In the genomic region with DNA sequence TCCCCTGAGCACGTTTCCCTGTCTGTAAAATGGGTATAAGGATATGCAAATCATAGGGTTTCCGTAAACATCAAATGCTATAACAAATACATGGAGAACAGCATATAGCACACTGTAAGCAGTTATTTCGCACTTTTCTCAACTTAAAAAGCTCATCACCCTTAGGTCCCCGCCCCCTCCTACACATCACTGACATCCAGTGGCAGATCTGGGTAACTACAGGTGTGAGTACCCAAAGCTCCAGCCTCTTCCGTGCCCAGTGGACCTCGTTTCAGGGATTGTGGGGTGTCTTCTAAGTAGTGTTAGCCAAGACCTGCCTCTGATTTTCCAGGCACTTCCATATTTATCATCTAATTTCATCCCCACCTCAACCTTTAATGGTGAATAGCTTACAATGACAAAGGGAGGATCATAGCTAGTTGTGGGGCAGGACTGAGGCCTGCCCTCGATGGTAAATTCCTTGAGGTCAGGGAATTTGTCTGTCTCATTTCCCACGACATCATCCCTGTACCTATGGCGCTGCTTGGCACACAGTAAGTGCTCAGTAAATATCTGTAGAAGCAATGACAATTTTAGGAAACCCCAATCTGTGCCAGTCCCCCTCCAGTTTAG, we compare ENCODE assay signal across 8 cellular contexts.
DNase-seq lines count a peak whose midpoint lies in the region; ATAC-seq and TF ChIP-seq lines count a peak whose summit lies in the region.

No MANE protein-coding gene starts in this region.

- no peaks in the 10 kb centered on the region for H3K4me1 ChIP-seq in neural progenitor cell
- no peaks in the 10 kb centered on the region for H3K4me1 ChIP-seq in effector memory CD4-positive, alpha-beta T cell (ENCODE audit: control insufficient read depth, insufficient read depth, low read length, poor library complexity, severe bottlenecking)

- H3K27ac ChIP-seq in neural progenitor cell: no peak overlapping the region
- H3K27ac ChIP-seq in effector memory CD4-positive, alpha-beta T cell (ENCODE audit: insufficient read depth, low read length, poor library complexity, severe bottlenecking): no peak overlapping the region

- H3K4me3 Mint-ChIP-seq in neural progenitor cell: peak overlapping the region; percentile 52

- H2AFZ ChIP-seq in neural progenitor cell (replicated peaks): no peak overlapping the region

- peak; percentile 26 to 44 for DNase-seq in SHP77 (lab: John Stamatoyannopoulos, UW)
- no peak for DNase-seq in SHP77 treated with DMSO at 0.1 percent for 48 hours (lab: John Stamatoyannopoulos, UW)
- DNase-seq in HS-5 (ENCODE audit: low read depth): peak; percentile 11
- peak; percentile 26 for DNase-seq in SKM-1 (lab: John Stamatoyannopoulos, UW; ENCODE audit: unreplicated experiment)
- DNase-seq in neural progenitor cell (ENCODE audit: low spot score): peak; percentile 73
- DNase-seq in effector memory CD4-positive, alpha-beta T cell: no peak

- no peaks in the 10 kb centered on the region for H3K36me3 Mint-ChIP-seq in neural progenitor cell

- peaks cover 55% of the 10 kb centered on the region for H3K27me3 ChIP-seq in neural progenitor cell
- no peaks in the 10 kb centered on the region for H3K27me3 ChIP-seq in effector memory CD4-positive, alpha-beta T cell (replicated peaks; ENCODE audit: control insufficient read depth, insufficient read depth, low read length, poor library complexity, severe bottlenecking)

- H3K27me3 Mint-ChIP-seq in neural progenitor cell (ENCODE audit: insufficient read depth, low read depth): peaks cover 7% of the 10 kb centered on the region

- H3K9me3 ChIP-seq in neural progenitor cell (ENCODE audit: low read depth): no peaks in the 10 kb centered on the region
- H3K9me3 ChIP-seq in effector memory CD4-positive, alpha-beta T cell (ENCODE audit: control insufficient read depth, low read length): no peaks in the 10 kb centered on the region

- H3K9me3 Mint-ChIP-seq in neural progenitor cell: no peaks in the 10 kb centered on the region

- peak; percentile 78 for TF ChIP-seq CTCF in neural progenitor cell (IDR thresholded peaks at IDR 0.05)

- peaks cover 45% of the 10 kb centered on the region for H3K4me1 Mint-ChIP-seq in neural progenitor cell

- no peaks in the 10 kb centered on the region for H3F3A ChIP-seq in neural progenitor cell (ENCODE audit: low read depth)

- H3K36me3 ChIP-seq in neural progenitor cell: no peaks in the 10 kb centered on the region
- no peaks in the 10 kb centered on the region for H3K36me3 ChIP-seq in effector memory CD4-positive, alpha-beta T cell (ENCODE audit: control insufficient read depth, insufficient read depth, low read length)

- H3K79me2 ChIP-seq in neural progenitor cell (ENCODE audit: low read depth): no peaks in the 10 kb centered on the region

- peaks cover 20% of the 10 kb centered on the region for H4K20me1 ChIP-seq in neural progenitor cell (ENCODE audit: low read depth)

- H3K4me3 ChIP-seq in neural progenitor cell: no peak overlapping the region
- H3K4me3 ChIP-seq in effector memory CD4-positive, alpha-beta T cell (ENCODE audit: insufficient read depth, low read depth, low read length, poor library complexity, severe bottlenecking): no peak overlapping the region

- ATAC-seq in GM21367 (IDR thresholded peaks at IDR 0.05; ENCODE audit: unreplicated experiment) (peak; percentile 86), esophagus mucosa (peak; percentile 82)

- H3K4me2 ChIP-seq in neural progenitor cell: no peak overlapping the region

- H3K9ac ChIP-seq in neural progenitor cell: no peak overlapping the region

- H3K27ac Mint-ChIP-seq in neural progenitor cell: no peak overlapping the region

Comparison
In these comparisons a context has a peak if more than half of its experiments do, and no peak if none do; other contexts are left out.
1. DNase-seq: peak in SHP77 (2 of 2), HS-5 (single experiment), SKM-1 (single experiment) and neural progenitor cell (single experiment); none in SHP77 treated with DMSO at 0.1 percent for 48 hours (single experiment) and effector memory CD4-positive, alpha-beta T cell (0 of 3).